1 cellular context compared by ENCODE assay signal in genomic region chr10:59361659-59362183, GRCh38.
TF ChIP-seq lines count a peak whose summit lies in the region.

No MANE protein-coding gene starts in this region.

TF ChIP-seq in H1, 55 proteins besides CTCF, POLR2A, EP300 and RAD21 (continued from another document):
- TF ChIP-seq TEAD4 (IDR thresholded peaks at IDR 0.05; ENCODE audit: low read depth, low read length) (no peak), TAF7 (optimal IDR thresholded peaks at IDR 0.05; ENCODE audit: borderline replicate concordance, low read depth, low read length) (no peak), FOSL1 (IDR thresholded peaks at IDR 0.05; ENCODE audit: insufficient read depth, low read depth, low read length) (no peak), USF2 (IDR thresholded peaks at IDR 0.05; ENCODE audit: low read length) (no peak), HDAC6 (IDR thresholded peaks at IDR 0.05; ENCODE audit: low read depth, low read length) (no peak), SP4 (IDR thresholded peaks at IDR 0.05; ENCODE audit: low read length) (no peak), EGR1 (IDR thresholded peaks at IDR 0.05; ENCODE audit: borderline replicate concordance, low read depth, low read length) (no peak)
